11 cellular contexts compared by ENCODE assay signal in genomic region chr1:18866846-18867245, GRCh38. TPM values are rescaled to one million over a fixed set of nuclear protein-coding genes. Genes with fewer than 3 reads are reported as not detected.
"Had no signal": no experiment of that assay in that cellular context is flagged by ENCODE, and none has a peak within 500 bp of the region (broad histone marks: within the 10 kb centered on the region; RNA-seq: fewer than 3 reads in every experiment).

No MANE protein-coding gene starts in this region.

- H3K27ac Mint-ChIP-seq: GM23338, H9, HFFc6 had no signal

- H3K4me2 ChIP-seq: GM23338, KMS-11 had no signal

- H3K9ac ChIP-seq: KMS-11 had no signal

- H3K4me3 Mint-ChIP-seq: GM23338, H9, HFFc6 had no signal

- FAIRE-seq: H1, H54 had no signal

- H2AFZ ChIP-seq: GM23338 had no signal

- H3K27ac ChIP-seq: HL-60, KMS-11 had no signal

- ATAC-seq: GM23338 had no signal

- H3K9me3 Mint-ChIP-seq: GM23338, H9, HFFc6 had no signal

- H3K4me3 ChIP-seq: GM23338 had no signal

- H3K4me1 Mint-ChIP-seq: GM23338 had no signal

- DNase-seq: H9, HCEC 1CT, HFFc6, IMR-90, KBM-7 had no signal

RNA-seq across cellular contexts. Expression of gene TAS1R2, which starts 7.4 kb away (rescaled TPM):
- total RNA-seq: GM23338, H1, H9, HFFc6, HT1080, IMR-90 had no signal
- polyA plus RNA-seq: GM23338, H1, IMR-90 had no signal
